13 cellular contexts compared by ENCODE assay signal in the genomic region with DNA sequence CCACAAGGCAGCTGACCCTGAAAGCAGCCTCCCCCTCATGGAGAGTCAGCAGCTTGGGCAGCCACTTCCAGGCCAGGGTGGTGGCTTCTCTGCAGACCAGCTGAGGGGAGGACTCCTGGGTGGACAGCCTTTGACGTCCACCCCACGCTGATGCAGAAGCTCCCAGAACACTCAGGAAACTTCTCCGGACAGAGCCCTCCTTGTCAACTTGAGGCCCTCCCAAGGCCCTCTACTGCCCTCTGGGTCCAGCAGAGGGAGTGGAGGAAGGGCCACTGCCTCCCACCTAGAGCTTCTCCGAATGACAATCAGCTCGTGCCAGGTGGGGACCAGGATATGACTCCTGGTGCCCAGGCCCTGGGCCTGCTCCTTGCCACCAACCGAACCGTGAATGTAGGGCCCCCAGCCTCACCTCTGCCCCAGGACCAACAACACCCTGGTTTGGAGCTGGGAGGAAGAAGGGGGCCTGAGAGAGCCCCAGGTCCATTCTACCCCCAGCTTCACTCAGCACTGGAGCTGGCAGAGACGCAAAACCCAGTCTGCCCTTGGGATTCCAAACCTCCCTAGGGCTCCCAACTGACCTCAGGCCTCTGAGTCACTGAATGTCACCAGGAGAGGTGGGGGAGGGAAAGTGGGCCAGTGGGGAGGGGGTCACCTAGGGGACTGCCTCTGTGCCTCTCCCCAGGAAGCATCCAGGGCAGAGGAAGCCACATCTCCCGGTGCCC. TPM values are rescaled to one million over a fixed set of nuclear protein-coding genes. Genes with fewer than 3 reads are reported as not detected.
DNase-seq lines count a peak whose midpoint lies in the region; ATAC-seq and TF ChIP-seq lines count a peak whose summit lies in the region.
"Had no signal": no experiment of that assay in that cellular context is flagged by ENCODE, and none has a peak within 500 bp of the region (broad histone marks: within the 10 kb centered on the region; RNA-seq: fewer than 3 reads in every experiment).

No MANE protein-coding gene starts in this region.

- WGBS in mammary epithelial cell (ENCODE audit: low coverage, missing lambda C conversion rate) = 68% methylated on average over 3 of the region's 9 CpGs

- H3K27me3 Mint-ChIP-seq in WTC11 (ENCODE audit: low read depth) = peaks cover 21% of the 10 kb centered on the region

- H3K9me3 ChIP-seq in mammary epithelial cell (replicated peaks; ENCODE audit: insufficient read depth, low read length) = no peaks in the 10 kb centered on the region
- H3K9me3 ChIP-seq: tibial nerve had no signal

- H3K4me3 Mint-ChIP-seq in WTC11 = 0 out of 2 replicates have a peak overlapping the region, but pooled peaks have one; percentile 40

- dilution Hi-C loops in mammary epithelial cell (cut with HindIII; ENCODE audit: low sequenced_read_pairs) = no loop called here

- H3K4me3 ChIP-seq in H7 (ENCODE audit: insufficient read depth, low read depth, low read length) = no peak overlapping the region
- H3K4me3 ChIP-seq in retinal pigment epithelial cell (ENCODE audit: low read length) = no peak overlapping the region
- H3K4me3 ChIP-seq in mammary epithelial cell (replicated peaks in 1 of 3; ENCODE audit: insufficient read depth in 1 of 3, low read depth in 2 of 3, low read length in 3 of 3) = no peak overlapping the region
- H3K4me3 ChIP-seq: skin epidermis, tibial nerve had no signal

- in situ Hi-C loops in mammary epithelial cell (cut with MboI; ENCODE audit: low sequenced_read_pairs in 2 of 2) = no loop called here

- POLR2A ChIA-PET in WTC11 (lab: Charles Lee) = interaction anchor here (0.7 to 1.9 kb wide), 5 partner anchors 10 to 211 kb away, joined by 3 to 8 read pairs (median 6); a partner anchor contains a TSS

- H3K27ac ChIP-seq in mammary epithelial cell (ENCODE audit: insufficient read depth, low read depth, low read length) = no peak overlapping the region
- H3K27ac ChIP-seq: skin epidermis, tibial nerve had no signal

- H3K4me1 ChIP-seq in mammary epithelial cell (ENCODE audit: insufficient read depth, low read length) = peaks cover 10% of the 10 kb centered on the region

- H3K4me1 Mint-ChIP-seq in WTC11 = peaks cover 7% of the 10 kb centered on the region

- TF ChIP-seq CTCF in WTC11 (IDR thresholded peaks at IDR 0.05) = no peak
- TF ChIP-seq CTCF in retinal pigment epithelial cell (conservative IDR thresholded peaks at IDR 0.05; ENCODE audit: low read depth, low read length) = peak; percentile 42
- TF ChIP-seq CTCF in mammary epithelial cell (conservative IDR thresholded peaks at IDR 0.05 in 1 of 2, IDR thresholded peaks at IDR 0.05 in 1 of 2; ENCODE audit: extremely low read depth in 1 of 2, insufficient read depth in 1 of 2, low read depth in 1 of 2, low read length in 2 of 2) = no peak

- H4K20me1 ChIP-seq in mammary epithelial cell (ENCODE audit: insufficient read depth, low read length) = no peaks in the 10 kb centered on the region

- no peak overlapping the region for H3K4me2 ChIP-seq in mammary epithelial cell (ENCODE audit: insufficient read depth, low read depth, low read length)

- H2AFZ ChIP-seq in mammary epithelial cell (ENCODE audit: low read depth, low read length) = no peak overlapping the region

- ATAC-seq in WTC11 (peak; percentile 59), HG02610 (IDR thresholded peaks at IDR 0.05; ENCODE audit: unreplicated experiment) (no peak)

- H3K9ac ChIP-seq in mammary epithelial cell (ENCODE audit: insufficient read depth, low read length) = no peak overlapping the region

- intact Hi-C loops in mammary epithelial cell (cut with micrococcal nuclease) = no loop called here

- H3K36me3 Mint-ChIP-seq in WTC11 = no peaks in the 10 kb centered on the region

- H3K27me3 ChIP-seq in H7 (ENCODE audit: control insufficient read depth, insufficient read depth, low read length) = peaks cover 4% of the 10 kb centered on the region; the same call in 1 of the 2 replicates
- H3K27me3 ChIP-seq in mammary epithelial cell (ENCODE audit: insufficient read depth, low read length) = peaks cover 2% of the 10 kb centered on the region

- no peak overlapping the region for H3K27ac Mint-ChIP-seq in WTC11

- H3K36me3 ChIP-seq in H7 (replicated peaks; ENCODE audit: control insufficient read depth, insufficient read depth, low read length) (no peaks in the 10 kb centered on the region), mammary epithelial cell (ENCODE audit: insufficient read depth, low read length) (no peaks in the 10 kb centered on the region)
- H3K36me3 ChIP-seq: tibial nerve had no signal

- no peaks in the 10 kb centered on the region for H3K79me2 ChIP-seq in mammary epithelial cell (ENCODE audit: insufficient read depth, low read length)

- CTCF ChIA-PET in WTC11 (lab: Charles Lee) = interaction anchor here (0.5 to 3.7 kb wide), 35 partner anchors 9 to 715 kb away, joined by 3 to 53 read pairs (median 4); a partner anchor contains a TSS
- CTCF ChIA-PET in mammary epithelial cell (lab: Charles Lee; ENCODE audit: low non-redundant PET) = no interaction called here

- no TSS peak for BruUV-seq in mammary epithelial cell (replicated peaks; lab: Mats Ljungman, UMichigan)

- DNase-seq in H7 = peak; percentile 89
- DNase-seq in WTC11 (ENCODE audit: low spot score) = no peak
- DNase-seq in iPS-NIHi11 (ENCODE audit: low spot score) = peak; percentile 73
- no peak for DNase-seq in retinal pigment epithelial cell (ENCODE audit: low read depth)
- DNase-seq in mammary epithelial cell = no peak
- no peak for DNase-seq in stimulated activated CD4-positive, alpha-beta T cell treated with anti-CD3 and anti-CD28 coated beads, Interleukin-4, amount 100 ng/mL, for 1 hour
- DNase-seq: activated CD4-positive, alpha-beta T cell treated with anti-CD3 and anti-CD28 coated beads for 48 hours; GOT3; NCI-H146; NCI-H774 had no signal

- no peaks in the 10 kb centered on the region for H3K9me3 Mint-ChIP-seq in WTC11

TF ChIP-seq in WTC11, 78 proteins besides CTCF, POLR2A, EP300 and RAD21:
- TF ChIP-seq IRF2 (CRISPR knock-in tag; IDR thresholded peaks at IDR 0.05; ENCODE audit: borderline replicate concordance, low read depth) (no peak), NFATC4 (CRISPR knock-in tag; IDR thresholded peaks at IDR 0.05) (no peak), ELF4 (CRISPR knock-in tag; IDR thresholded peaks at IDR 0.05; ENCODE audit: low read depth) (no peak), ZNF416 (CRISPR knock-in tag; IDR thresholded peaks at IDR 0.05) (no peak), RELA (CRISPR knock-in tag; IDR thresholded peaks at IDR 0.05; ENCODE audit: borderline replicate concordance) (no peak)
- TF ChIP-seq, protein P1, sequence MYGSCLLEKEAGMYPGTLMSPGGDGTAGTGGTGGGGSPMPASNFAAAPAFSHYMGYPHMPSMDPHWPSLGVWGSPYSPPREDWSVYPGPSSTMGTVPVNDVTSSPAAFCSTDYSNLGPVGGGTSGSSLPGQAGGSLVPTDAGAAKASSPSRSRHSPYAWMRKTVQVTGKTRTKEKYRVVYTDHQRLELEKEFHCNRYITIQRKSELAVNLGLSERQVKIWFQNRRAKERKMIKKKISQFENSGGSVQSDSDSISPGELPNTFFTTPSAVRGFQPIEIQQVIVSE (CRISPR knock-in tag; IDR thresholded peaks at IDR 0.05; ENCODE audit: borderline replicate concordance) = no peak
- TF ChIP-seq, protein P2, sequence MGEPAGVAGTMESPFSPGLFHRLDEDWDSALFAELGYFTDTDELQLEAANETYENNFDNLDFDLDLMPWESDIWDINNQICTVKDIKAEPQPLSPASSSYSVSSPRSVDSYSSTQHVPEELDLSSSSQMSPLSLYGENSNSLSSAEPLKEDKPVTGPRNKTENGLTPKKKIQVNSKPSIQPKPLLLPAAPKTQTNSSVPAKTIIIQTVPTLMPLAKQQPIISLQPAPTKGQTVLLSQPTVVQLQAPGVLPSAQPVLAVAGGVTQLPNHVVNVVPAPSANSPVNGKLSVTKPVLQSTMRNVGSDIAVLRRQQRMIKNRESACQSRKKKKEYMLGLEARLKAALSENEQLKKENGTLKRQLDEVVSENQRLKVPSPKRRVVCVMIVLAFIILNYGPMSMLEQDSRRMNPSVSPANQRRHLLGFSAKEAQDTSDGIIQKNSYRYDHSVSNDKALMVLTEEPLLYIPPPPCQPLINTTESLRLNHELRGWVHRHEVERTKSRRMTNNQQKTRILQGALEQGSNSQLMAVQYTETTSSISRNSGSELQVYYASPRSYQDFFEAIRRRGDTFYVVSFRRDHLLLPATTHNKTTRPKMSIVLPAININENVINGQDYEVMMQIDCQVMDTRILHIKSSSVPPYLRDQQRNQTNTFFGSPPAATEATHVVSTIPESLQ (CRISPR knock-in tag; IDR thresholded peaks at IDR 0.05) = no peak
- TF ChIP-seq, protein P3, sequence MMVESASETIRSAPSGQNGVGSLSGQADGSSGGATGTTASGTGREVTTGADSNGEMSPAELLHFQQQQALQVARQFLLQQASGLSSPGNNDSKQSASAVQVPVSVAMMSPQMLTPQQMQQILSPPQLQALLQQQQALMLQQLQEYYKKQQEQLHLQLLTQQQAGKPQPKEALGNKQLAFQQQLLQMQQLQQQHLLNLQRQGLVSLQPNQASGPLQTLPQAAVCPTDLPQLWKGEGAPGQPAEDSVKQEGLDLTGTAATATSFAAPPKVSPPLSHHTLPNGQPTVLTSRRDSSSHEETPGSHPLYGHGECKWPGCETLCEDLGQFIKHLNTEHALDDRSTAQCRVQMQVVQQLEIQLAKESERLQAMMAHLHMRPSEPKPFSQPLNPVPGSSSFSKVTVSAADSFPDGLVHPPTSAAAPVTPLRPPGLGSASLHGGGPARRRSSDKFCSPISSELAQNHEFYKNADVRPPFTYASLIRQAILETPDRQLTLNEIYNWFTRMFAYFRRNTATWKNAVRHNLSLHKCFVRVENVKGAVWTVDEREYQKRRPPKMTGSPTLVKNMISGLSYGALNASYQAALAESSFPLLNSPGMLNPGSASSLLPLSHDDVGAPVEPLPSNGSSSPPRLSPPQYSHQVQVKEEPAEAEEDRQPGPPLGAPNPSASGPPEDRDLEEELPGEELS (CRISPR knock-in tag; IDR thresholded peaks at IDR 0.05) = no peak

RNA-seq across cellular contexts. Expression of a gene that starts 10.9 kb away (rescaled TPM):
- total RNA-seq in H7 (2014; rRNA removed; shearing (Covaris generic)) = not detected in 2 replicates
- total RNA-seq in WTC11 (2021) (not detected in 3 replicates), mammary epithelial cell (not detected)
- not detected for polyA plus RNA-seq in mammary epithelial cell
- polyA minus RNA-seq in mammary epithelial cell = not detected
- total RNA-seq: tibial nerve had no signal

RNA-seq across cellular contexts. Expression of a gene that starts 21.5 kb away (rescaled TPM):
- total RNA-seq in H7 (2014; rRNA removed; shearing (Covaris generic)) = 20.1 and 28.1 TPM in 2 replicates
- 44.7 to 48.9 TPM (median 45.6 TPM) in 3 replicates for total RNA-seq in WTC11 (2021)
- under 1 TPM in 1 of 2 donors, not detected in 1; 0.50 TPM for total RNA-seq in mammary epithelial cell
- polyA plus RNA-seq in mammary epithelial cell = 0.39 TPM
- polyA minus RNA-seq in mammary epithelial cell = not detected

RNA-seq across cellular contexts. Expression of a gene that starts 43.9 kb away (rescaled TPM):
- not detected in 2 replicates for total RNA-seq in H7 (2014; rRNA removed; shearing (Covaris generic))
- total RNA-seq in WTC11 (2021) (0.66 to 0.78 TPM (median 0.68 TPM) in 3 replicates), mammary epithelial cell (under 1 TPM in 1 of 2 donors, not detected in 1; under 0.01 TPM)
- not detected for polyA plus RNA-seq in mammary epithelial cell
- polyA minus RNA-seq in mammary epithelial cell = not detected
- total RNA-seq: tibial nerve had no signal

RNA-seq across cellular contexts. Expression of a gene that starts 57.9 kb away (rescaled TPM):
- 73.6 and 85.3 TPM in 2 replicates for total RNA-seq in H7 (2014; rRNA removed; shearing (Covaris generic))
- 48.4 to 56.4 TPM (median 55.4 TPM) in 3 replicates for total RNA-seq in WTC11 (2021)
- total RNA-seq in mammary epithelial cell = 10 to 100 TPM; 55.2 to 56.9 TPM
- polyA plus RNA-seq in mammary epithelial cell = 112 TPM
- 24.8 TPM for polyA minus RNA-seq in mammary epithelial cell

Comparison
In these comparisons a context has a peak if more than half of its experiments do, and no peak if none do; other contexts are left out.
1. DNase-seq: peak in H7 (single experiment) and iPS-NIHi11 (single experiment); none in WTC11 (single experiment), retinal pigment epithelial cell (single experiment), mammary epithelial cell (single experiment) and stimulated activated CD4-positive, alpha-beta T cell treated with anti-CD3 and anti-CD28 coated beads, Interleukin-4, amount 100 ng/mL, for 1 hour (single experiment).
2. RNA of a gene that starts 21.5 kb away (total RNA-seq): 44.7 to 48.9 TPM in WTC11 and 20.1 to 28.1 TPM in H7; 0.50 TPM in mammary epithelial cell; every median in the first group is over 10 times any median in the second.